ENCODE assay signal across 7 cellular contexts in the genomic region with DNA sequence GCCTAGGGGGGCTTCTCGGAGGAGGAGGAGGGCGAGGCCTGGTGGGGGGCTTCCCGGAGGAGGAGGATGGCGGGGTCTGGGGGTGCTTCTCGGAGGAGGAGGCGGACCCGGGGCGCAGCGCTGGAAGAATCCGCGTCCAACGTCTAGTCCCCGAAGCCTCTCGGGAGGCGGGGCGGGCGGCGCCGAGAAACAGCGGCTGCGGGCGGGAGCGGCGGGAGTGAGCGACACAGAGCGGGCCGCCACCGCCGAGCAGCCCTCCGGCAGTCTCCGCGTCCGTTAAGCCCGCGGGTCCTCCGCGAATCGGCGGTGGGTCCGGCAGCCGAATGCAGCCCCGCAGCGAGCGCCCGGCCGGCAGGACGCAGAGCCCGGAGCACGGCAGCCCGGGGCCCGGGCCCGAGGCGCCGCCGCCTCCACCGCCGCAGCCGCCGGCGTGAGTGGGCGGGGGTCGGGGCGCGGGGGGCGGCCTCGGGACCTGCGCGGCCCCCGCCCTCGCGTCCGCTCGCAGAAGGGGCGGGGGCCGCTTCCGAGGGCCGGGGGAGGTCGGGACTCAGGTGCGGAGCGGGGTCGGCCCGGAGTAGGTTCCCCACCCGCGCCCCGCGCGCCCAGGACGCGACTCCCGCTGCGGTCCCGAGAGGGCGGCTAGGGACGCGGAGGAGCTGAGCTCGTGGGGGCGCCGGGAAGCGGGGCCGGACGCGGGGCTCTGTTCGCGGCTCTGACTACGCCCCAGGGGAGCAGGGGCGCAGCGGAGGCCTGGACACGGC. TPM values are rescaled to one million over a fixed set of nuclear protein-coding genes. Genes with fewer than 3 reads are reported as not detected.
DNase-seq lines count a peak whose midpoint lies in the region; ATAC-seq and TF ChIP-seq lines count a peak whose summit lies in the region.

A gene (plus strand): TSS at position 214 of the 761 bp plus-strand sequence. CDS start 110 bp downstream, at position 324.

- ATAC-seq in GM18498 (IDR thresholded peaks at IDR 0.05; ENCODE audit: unreplicated experiment) (peak; percentile 43), HG03354 (IDR thresholded peaks at IDR 0.05; ENCODE audit: poor library complexity, severe bottlenecking, unreplicated experiment) (peak; percentile 52)
- ATAC-seq in stimulated activated naive CD8-positive, alpha-beta T cell treated with anti-CD3 and anti-CD28 coated beads, Interleukin-15, amount 100 ng/mL, for 72 hours, result peak; percentile 63

- H3K27me3 Mint-ChIP-seq in neural crest cell (ENCODE audit: low read depth), result peaks cover 5% of the 10 kb centered on the region
- no peaks in the 10 kb centered on the region for H3K27me3 Mint-ChIP-seq in stimulated activated naive CD8-positive, alpha-beta T cell treated with anti-CD3 and anti-CD28 coated beads, Interleukin-15, amount 100 ng/mL, for 72 hours

- H3K4me3 Mint-ChIP-seq in neural crest cell, result peak within 1 kb of the TSS; percentile 93
- H3K4me3 Mint-ChIP-seq in stimulated activated naive CD8-positive, alpha-beta T cell treated with anti-CD3 and anti-CD28 coated beads, Interleukin-15, amount 100 ng/mL, for 72 hours, result peak within 1 kb of the TSS; percentile 92 to 97

- H3K36me3 Mint-ChIP-seq in neural crest cell (ENCODE audit: low read depth), result no peaks in the 10 kb centered on the region

- H3K4me1 Mint-ChIP-seq in neural crest cell, result peaks cover 13% of the 10 kb centered on the region
- peaks cover 37% of the 10 kb centered on the region for H3K4me1 Mint-ChIP-seq in stimulated activated naive CD8-positive, alpha-beta T cell treated with anti-CD3 and anti-CD28 coated beads, Interleukin-15, amount 100 ng/mL, for 72 hours

- TF ChIP-seq CTCF in fibroblast of villous mesenchyme (IDR thresholded peaks at IDR 0.05; ENCODE audit: insufficient read depth, low read depth, low read length), result no peak
- TF ChIP-seq CTCF in neural crest cell (conservative IDR thresholded peaks at IDR 0.05), result no peak

- no peaks in the 10 kb centered on the region for H3K9me3 Mint-ChIP-seq in neural crest cell
- no peaks in the 10 kb centered on the region for H3K9me3 Mint-ChIP-seq in stimulated activated naive CD8-positive, alpha-beta T cell treated with anti-CD3 and anti-CD28 coated beads, Interleukin-15, amount 100 ng/mL, for 72 hours

- no peak within 1 kb of the TSS for H3K27ac Mint-ChIP-seq in neural crest cell (ENCODE audit: unreplicated experiment)
- peak within 1 kb of the TSS; percentile 88 to 91 for H3K27ac Mint-ChIP-seq in stimulated activated naive CD8-positive, alpha-beta T cell treated with anti-CD3 and anti-CD28 coated beads, Interleukin-15, amount 100 ng/mL, for 72 hours

- DNase-seq in SHP77 (lab: John Stamatoyannopoulos, UW), result peak; percentile 43 to 77
- DNase-seq in activated T-helper 9 cell treated with anti-CD3 and anti-CD28 coated beads, Interleukin-2, amount 50 U/mL, for 16 hours (ENCODE audit: low read depth), result peak; percentile 72
- peak; percentile 63 for DNase-seq in fibroblast of villous mesenchyme (ENCODE audit: low read depth)
- peak; percentile 70 for DNase-seq in neural crest cell (ENCODE audit: low read depth, low spot score)
- peak; percentile 77 to 83 for DNase-seq in stimulated activated naive CD8-positive, alpha-beta T cell treated with anti-CD3 and anti-CD28 coated beads, Interleukin-15, amount 100 ng/mL, for 72 hours

- peak within 1 kb of the TSS; percentile 62 for H3K4me3 ChIP-seq in fibroblast of villous mesenchyme (ENCODE audit: low read depth, low read length)

RNA-seq across cellular contexts. Expression of the gene that starts here (rescaled TPM):
- total RNA-seq in fibroblast of villous mesenchyme, result 6.0 and 9.3 TPM in 2 replicates
- total RNA-seq in neural crest cell, result 41.5 and 43.9 TPM in 2 replicates

Comparison
In these comparisons a context has a peak if more than half of its experiments do, and no peak if none do; other contexts are left out.
1. Peak in every context shown above with its lines: DNase-seq, ATAC-seq and H3K4me3 ChIP-seq.